Comparison of ENCODE assay signal across 8 cellular contexts in the genomic region with DNA sequence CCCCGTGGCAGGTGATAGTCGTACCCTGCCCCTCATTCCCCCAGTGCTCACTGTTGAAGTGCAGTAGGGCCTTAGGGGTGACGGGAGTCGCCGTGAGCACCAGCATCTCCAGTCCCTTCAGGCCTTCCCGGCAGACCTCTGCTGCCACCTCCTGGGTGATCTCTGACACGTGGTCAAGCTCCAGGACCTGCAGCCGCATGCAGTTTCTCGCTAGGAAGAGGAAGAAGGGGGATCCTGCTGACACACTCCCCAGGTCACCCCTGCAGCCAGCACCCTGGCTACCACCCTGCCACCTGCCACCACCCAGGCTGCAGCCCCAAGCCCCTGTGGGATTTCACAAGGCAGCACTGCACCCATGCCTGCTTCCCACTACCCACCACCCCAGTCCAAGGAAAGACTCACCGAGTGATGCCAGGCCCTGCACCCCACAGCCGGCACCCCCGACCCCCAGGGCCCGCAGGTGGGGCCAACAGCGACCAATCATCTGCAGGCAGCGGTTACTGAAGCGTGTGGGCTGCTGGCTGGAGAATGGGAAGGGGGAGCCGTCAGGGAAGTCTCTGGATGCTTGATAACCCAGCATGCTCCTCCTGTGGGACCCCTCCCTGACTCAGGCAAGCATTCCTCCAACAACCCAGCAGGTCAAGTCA. TPM values are rescaled to one million over a fixed set of nuclear protein-coding genes. Genes with fewer than 3 reads are reported as not detected.
DNase-seq lines count a peak whose midpoint lies in the region; ATAC-seq and TF ChIP-seq lines count a peak whose summit lies in the region.

No MANE protein-coding gene starts in this region.

- H3K4me2 ChIP-seq in MM.1S (ENCODE audit: low read depth, low read length) = no peak overlapping the region

- no peak overlapping the region for H3K4me3 ChIP-seq in MM.1S (ENCODE audit: low read length)
- no peak overlapping the region for H3K4me3 ChIP-seq in lower lobe of right lung

- no peaks in the 10 kb centered on the region; the same call in 1 of the 2 replicates for H3F3A ChIP-seq in MM.1S (ENCODE audit: insufficient read depth, low read length)

- H3K27ac ChIP-seq in MM.1S (ENCODE audit: low read length) = no peak overlapping the region
- no peak overlapping the region for H3K27ac ChIP-seq in lower lobe of right lung

- intact Hi-C loops in lower lobe of right lung (cut with DNase I) = no loop called here

- H3K36me3 ChIP-seq in MM.1S (replicated peaks; ENCODE audit: insufficient read depth, low read length) = no peaks in the 10 kb centered on the region
- no peaks in the 10 kb centered on the region for H3K36me3 ChIP-seq in lower lobe of right lung

- peak; percentile 61 to 85 for ATAC-seq in lower lobe of right lung
- no peak for ATAC-seq in GM19463 (IDR thresholded peaks at IDR 0.05; ENCODE audit: unreplicated experiment)

- H3K9me2 ChIP-seq in MM.1S (replicated peaks; ENCODE audit: insufficient read depth, low read length) = no peaks in the 10 kb centered on the region

- H3K4me1 ChIP-seq in MM.1S (ENCODE audit: low read length) = no peaks in the 10 kb centered on the region
- H3K4me1 ChIP-seq in lower lobe of right lung = no peaks in the 10 kb centered on the region

- H3K9me3 ChIP-seq in MM.1S (replicated peaks; ENCODE audit: insufficient read depth, low read length) = no peaks in the 10 kb centered on the region
- H3K9me3 ChIP-seq in lower lobe of right lung = no peaks in the 10 kb centered on the region

- H3K27me3 ChIP-seq in MM.1S (replicated peaks; ENCODE audit: insufficient read depth, low read length) = no peaks in the 10 kb centered on the region
- peaks cover 5% of the 10 kb centered on the region for H3K27me3 ChIP-seq in lower lobe of right lung (ENCODE audit: low read depth)

- DNase-seq in EH (ENCODE audit: low read depth) (peak; percentile 58), MM.1S (peak; percentile 13), cerebellum (ENCODE audit: low spot score) (peak; percentile 80), lower lobe of right lung (peak; percentile 71), NCI-H2081 treated with DMSO at 0.1 percent for 48 hours (lab: John Stamatoyannopoulos, UW) (no peak), NCI-H146 (lab: John Stamatoyannopoulos, UW) (no peak), NCI-H1436 treated with DMSO at 0.1 percent for 48 hours (lab: John Stamatoyannopoulos, UW) (no peak)

- H4K20me1 ChIP-seq in MM.1S (ENCODE audit: insufficient read depth, low read length) = no peaks in the 10 kb centered on the region

- peak; percentile 29 for TF ChIP-seq CTCF in MM.1S (IDR thresholded peaks at IDR 0.05; ENCODE audit: low read length)
- TF ChIP-seq CTCF in lower lobe of right lung (IDR thresholded peaks at IDR 0.05) = peak; percentile 37

- H3K79me2 ChIP-seq in MM.1S (ENCODE audit: low read length) = no peaks in the 10 kb centered on the region

- H2AFZ ChIP-seq in MM.1S (ENCODE audit: low read length) = no peak overlapping the region

- H3K9ac ChIP-seq in MM.1S (ENCODE audit: low read length) = no peak overlapping the region

RNA-seq across cellular contexts. Expression of a gene that starts 23.8 kb away (rescaled TPM):
- 17.1 TPM for total RNA-seq in cerebellum
- total RNA-seq in lower lobe of right lung = 2.9 TPM

RNA-seq across cellular contexts. Expression of a gene that starts 26.4 kb away (rescaled TPM):
- total RNA-seq in cerebellum (96.3 TPM), lower lobe of right lung (151 TPM)

RNA-seq across cellular contexts. Expression of a gene that starts 27.4 kb away (rescaled TPM):
- total RNA-seq in cerebellum (6.4 TPM), lower lobe of right lung (14.8 TPM)

RNA-seq across cellular contexts. Expression of a gene that starts 32.9 kb away (rescaled TPM):
- total RNA-seq in cerebellum (0.09 TPM), lower lobe of right lung (not detected)

RNA-seq across cellular contexts. Expression of a gene that starts 46.4 kb away (rescaled TPM):
- total RNA-seq in cerebellum (19.3 TPM), lower lobe of right lung (13.3 TPM)

Comparison
In these comparisons a context has a peak if more than half of its experiments do, and no peak if none do; other contexts are left out.
1. DNase-seq: peak in EH (single experiment), MM.1S (single experiment), cerebellum (single experiment) and lower lobe of right lung (single experiment); none in NCI-H2081 treated with DMSO at 0.1 percent for 48 hours (single experiment), NCI-H146 (single experiment) and NCI-H1436 treated with DMSO at 0.1 percent for 48 hours (single experiment).